8 cellular contexts compared by ENCODE assay signal in the genomic region with DNA sequence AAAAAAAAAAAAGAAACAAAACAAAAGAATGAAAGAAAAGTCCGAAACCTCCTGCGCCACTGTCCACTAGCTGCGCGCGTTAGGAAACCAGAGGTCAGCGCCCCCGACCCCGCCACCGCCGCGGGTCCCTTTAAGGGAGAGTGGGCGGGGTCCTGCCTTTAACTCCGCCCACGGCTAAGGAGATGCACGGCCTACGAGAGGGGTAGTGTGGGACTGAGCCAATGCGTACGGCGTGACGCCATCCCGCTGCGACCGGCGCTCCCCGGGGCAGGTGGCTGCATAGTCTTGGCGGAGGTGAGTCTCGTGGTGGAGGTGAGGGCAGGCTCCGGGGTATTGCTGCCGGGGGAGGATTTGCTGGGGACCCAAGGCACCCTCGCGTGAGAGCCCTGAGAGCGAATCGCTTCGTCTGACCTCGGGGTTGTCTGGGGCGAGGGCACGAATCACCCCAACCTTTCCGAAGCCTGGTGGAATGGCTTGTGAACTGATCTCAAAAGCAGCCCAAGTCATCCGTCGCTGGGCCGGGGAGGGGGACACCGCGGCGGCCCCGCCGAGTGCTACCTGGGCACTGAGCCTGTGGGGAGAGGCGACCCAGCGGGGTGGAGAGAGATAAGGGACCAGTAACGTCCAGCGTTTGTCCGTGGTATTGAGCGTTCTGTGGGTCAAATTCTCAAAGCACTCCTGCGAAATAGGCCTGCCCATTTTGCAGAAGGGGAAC. TPM values are rescaled to one million over a fixed set of nuclear protein-coding genes. Genes with fewer than 3 reads are reported as not detected.
DNase-seq lines count a peak whose midpoint lies in the region; ATAC-seq and TF ChIP-seq lines count a peak whose summit lies in the region.

Gene MRPS17, plus strand, starts transcription at position 241 of the 715 bp plus-strand sequence. CDS start 1,319 bp downstream, outside the sequence.

- H3K27ac Mint-ChIP-seq in activated CD4-positive, alpha-beta T cell treated with anti-CD3 and anti-CD28 coated beads, Interleukin-2, amount 10 ng/mL, durations not matched to agents 24 days and 14 days, result peak within 1 kb of the TSS; percentile 98

- H3K36me3 Mint-ChIP-seq in activated CD4-positive, alpha-beta T cell treated with anti-CD3 and anti-CD28 coated beads, Interleukin-2, amount 10 ng/mL, durations not matched to agents 24 days and 14 days (ENCODE audit: low read depth), result peaks cover 34% of the 10 kb centered on the region

- H3K9ac ChIP-seq in BLaER1, result peak within 1 kb of the TSS; percentile 90
- peak within 1 kb of the TSS; percentile 84 to 91 for H3K9ac ChIP-seq in colonic mucosa (ENCODE audit: low read depth in 2 of 2, low read length in 2 of 2)

- no peaks in the 10 kb centered on the region for H3K9me3 ChIP-seq in BLaER1
- no peaks in the 10 kb centered on the region for H3K9me3 ChIP-seq in colonic mucosa

- TF ChIP-seq CTCF in colonic mucosa (IDR thresholded peaks at IDR 0.05), result no peak

- intact Hi-C loops in activated CD4-positive, alpha-beta T cell treated with anti-CD3 and anti-CD28 coated beads, Interleukin-2, amount 10 ng/mL, durations not matched to agents 24 days and 14 days (cut with micrococcal nuclease), result loop anchor here (1.0 to 10.0 kb wide), 6 partner anchors 13 to 585 kb away; partner anchors contain the start of genes CCT6A, CHCHD2, NIPSNAP2 and PSPH
- intact Hi-C loops in colonic mucosa (cut with DNase I) (no loop called here), left colon (cut with DNase I, micrococcal nuclease) (loop anchor here in 1 of 2 donors (10.0 kb wide), 1 partner anchor 67 kb away; the partner anchor contains the start of gene ZNF713)

- H3K4me1 ChIP-seq in BLaER1 (peaks cover 8% of the 10 kb centered on the region; the same call in 1 of the 2 replicates), colonic mucosa (no peaks in the 10 kb centered on the region)

- no peaks in the 10 kb centered on the region for H3K27me3 Mint-ChIP-seq in activated CD4-positive, alpha-beta T cell treated with anti-CD3 and anti-CD28 coated beads, Interleukin-2, amount 10 ng/mL, durations not matched to agents 24 days and 14 days

- peaks cover 10% of the 10 kb centered on the region for H3K4me1 Mint-ChIP-seq in activated CD4-positive, alpha-beta T cell treated with anti-CD3 and anti-CD28 coated beads, Interleukin-2, amount 10 ng/mL, durations not matched to agents 24 days and 14 days

- peaks cover 3% of the 10 kb centered on the region for H3K9me3 Mint-ChIP-seq in activated CD4-positive, alpha-beta T cell treated with anti-CD3 and anti-CD28 coated beads, Interleukin-2, amount 10 ng/mL, durations not matched to agents 24 days and 14 days

- DNase-seq in GM19240 (ENCODE audit: insufficient read length, low spot score) (peak; percentile 99), NCI-H526 treated with DMSO at 0.1 percent for 48 hours (lab: John Stamatoyannopoulos, UW) (peak; percentile 79), colonic mucosa (peak; percentile 96), left colon (peak; percentile 93 to 96)
- DNase-seq in activated CD4-positive, alpha-beta T cell treated with anti-CD3 and anti-CD28 coated beads, Interleukin-2, amount 10 ng/mL, durations not matched to agents 24 days and 14 days, result peak; percentile 98
- DNase-seq in stimulated activated CD4-positive, alpha-beta T cell treated with anti-CD3 and anti-CD28 coated beads, Interleukin-1b, Interleukin-23, amount 100 ng/mL, for 48 hours, result peak; percentile 95

- H3K27me3 ChIP-seq in BLaER1 (no peaks in the 10 kb centered on the region), colonic mucosa (no peaks in the 10 kb centered on the region)

- H3K4me3 ChIP-seq in BLaER1 (peak within 1 kb of the TSS; percentile 85), colonic mucosa (peak within 1 kb of the TSS; percentile 86)

- H3K27ac ChIP-seq in BLaER1 (peak within 1 kb of the TSS; percentile 84), colonic mucosa (peak within 1 kb of the TSS; percentile 19)

- H3K36me3 ChIP-seq in BLaER1, result peaks cover 38% of the 10 kb centered on the region
- no peaks in the 10 kb centered on the region for H3K36me3 ChIP-seq in colonic mucosa

- peaks cover 19% of the 10 kb centered on the region; the same call in 1 of the 2 replicates for H4K20me1 ChIP-seq in BLaER1

- ATAC-seq in HG03457 (IDR thresholded peaks at IDR 0.05; ENCODE audit: unreplicated experiment), result peak; percentile 99
- ATAC-seq in left colon, result peak; percentile 100

- peak within 1 kb of the TSS; percentile 87 for H3K4me2 ChIP-seq in BLaER1

- peak within 1 kb of the TSS; percentile 98 for H3K4me3 Mint-ChIP-seq in activated CD4-positive, alpha-beta T cell treated with anti-CD3 and anti-CD28 coated beads, Interleukin-2, amount 10 ng/mL, durations not matched to agents 24 days and 14 days

RNA-seq across cellular contexts. Expression of gene MRPS17, which starts in this region (rescaled TPM):
- 36.4 and 37.6 TPM in 2 replicates for total RNA-seq in activated CD4-positive, alpha-beta T cell treated with anti-CD3 and anti-CD28 coated beads, Interleukin-2, amount 10 ng/mL, durations not matched to agents 24 days and 14 days
- total RNA-seq in colonic mucosa (10 to 100 TPM; 10.4 to 19.3 TPM), left colon (10 to 100 TPM; 10.4 to 14.7 TPM)

Comparison
In these comparisons a context has a peak if more than half of its experiments do, and no peak if none do; other contexts are left out.
1. Peak in every context shown above with its lines: DNase-seq, ATAC-seq, H3K4me3 ChIP-seq and H3K27ac ChIP-seq.